ENCODE assay signal across 1 cellular context in the genomic region with DNA sequence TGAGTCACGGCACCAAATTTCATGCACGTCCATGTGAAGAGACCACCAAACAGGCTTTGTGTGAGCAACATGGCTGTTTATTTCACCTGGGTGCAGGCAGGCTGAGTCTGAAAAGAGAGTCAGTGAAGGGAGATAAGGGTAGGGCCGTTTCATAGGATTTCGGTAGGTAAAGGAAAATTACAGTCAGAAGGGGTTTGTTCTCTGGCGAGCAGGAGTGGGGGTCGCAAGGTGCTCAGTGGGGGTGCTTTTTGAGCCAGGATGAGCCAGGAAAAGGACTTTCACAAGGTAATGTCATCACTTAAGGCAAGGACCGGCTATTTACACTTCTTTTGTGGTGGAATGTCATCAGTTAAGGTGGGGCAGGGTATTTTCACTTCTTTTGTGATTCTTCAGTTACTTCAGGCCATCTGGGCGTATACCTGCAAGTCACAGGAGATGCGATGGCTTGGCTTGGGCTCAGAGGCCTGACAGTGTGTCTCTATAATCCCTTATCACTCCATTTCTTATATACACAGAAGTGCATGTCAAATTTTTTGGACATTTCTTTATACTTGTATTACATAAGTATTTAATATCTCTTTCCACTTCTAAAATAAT.
TF ChIP-seq lines count a peak whose summit lies in the region.

No MANE protein-coding gene starts in this region.

TF ChIP-seq in H1, 55 proteins besides CTCF, POLR2A, EP300 and RAD21 (continued from another document):
- TF ChIP-seq, protein P1, sequence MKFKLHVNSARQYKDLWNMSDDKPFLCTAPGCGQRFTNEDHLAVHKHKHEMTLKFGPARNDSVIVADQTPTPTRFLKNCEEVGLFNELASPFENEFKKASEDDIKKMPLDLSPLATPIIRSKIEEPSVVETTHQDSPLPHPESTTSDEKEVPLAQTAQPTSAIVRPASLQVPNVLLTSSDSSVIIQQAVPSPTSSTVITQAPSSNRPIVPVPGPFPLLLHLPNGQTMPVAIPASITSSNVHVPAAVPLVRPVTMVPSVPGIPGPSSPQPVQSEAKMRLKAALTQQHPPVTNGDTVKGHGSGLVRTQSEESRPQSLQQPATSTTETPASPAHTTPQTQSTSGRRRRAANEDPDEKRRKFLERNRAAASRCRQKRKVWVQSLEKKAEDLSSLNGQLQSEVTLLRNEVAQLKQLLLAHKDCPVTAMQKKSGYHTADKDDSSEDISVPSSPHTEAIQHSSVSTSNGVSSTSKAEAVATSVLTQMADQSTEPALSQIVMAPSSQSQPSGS (IDR thresholded peaks at IDR 0.05; ENCODE audit: low read length) = peak; percentile 34; the same call in 1 of the 2 replicates
- TF ChIP-seq TBP (IDR thresholded peaks at IDR 0.05; ENCODE audit: low read depth, low read length) (peak; percentile 72), NANOG (IDR thresholded peaks at IDR 0.05; ENCODE audit: insufficient read depth, low read depth, low read length, poor library complexity, severe bottlenecking) (peak; percentile 37), TEAD4 (IDR thresholded peaks at IDR 0.05; ENCODE audit: low read depth, low read length) (peak; percentile 68), TCF12 (IDR thresholded peaks at IDR 0.05; ENCODE audit: low read depth, low read length) (0 out of 2 replicates have a peak, but pooled peaks have one; percentile 60), TAF1 (IDR thresholded peaks at IDR 0.05; ENCODE audit: low read depth, low read length) (peak; percentile 66; the same call in 1 of the 2 replicates)
TF ChIP-seq in H1: peak in this region for 7; not testable (repeated sequence) for 48.
